Comparison of ENCODE assay signal across 11 cellular contexts in genomic region chr20:56422824-56423189, GRCh38. TPM values are rescaled to one million over a fixed set of nuclear protein-coding genes. Genes with fewer than 3 reads are reported as not detected.
A peak's percentile ranks its signal among the peaks of the same experiment; 100 is the strongest.
DNase-seq lines count a peak whose midpoint lies in the region; ATAC-seq, FAIRE-seq and TF ChIP-seq lines count a peak whose summit lies in the region.
"Had no signal": no experiment of that assay in that cellular context is flagged by ENCODE, and none has a peak within 500 bp of the region (broad histone marks: within the 10 kb centered on the region; RNA-seq: fewer than 3 reads in every experiment).

No MANE protein-coding gene starts in this region.

- CTCF ChIA-PET in T-cell (lab: Charles Lee): interaction anchor here (0.5 to 0.6 kb wide), 3 partner anchors 10 to 24 kb away, joined by 3 read pairs; partner anchors contain the start of gene CASS4 (in 1 of the 2)

- POLR2A ChIA-PET in T-cell (lab: Charles Lee): interaction anchor here (1.2 to 2.4 kb wide), 4 partner anchors 8 to 11 kb away, joined by 3 to 16 read pairs (median 5); partner anchors contain the start of gene CASS4 (in 2 of the 2)

- H3K36me3 Mint-ChIP-seq in activated naive CD4-positive, alpha-beta T cell treated with anti-CD3 and anti-CD28 coated beads, Interleukin-2, amount 50 U/mL, for 72 hours: no peaks in the 10 kb centered on the region
- peaks cover 13% of the 10 kb centered on the region for H3K36me3 Mint-ChIP-seq in T-cell

- H3K27me3 Mint-ChIP-seq in T-cell: no peaks in the 10 kb centered on the region

- no peak for FAIRE-seq in GM12892 (lab: Jason Lieb, UNC)

- H3K9me3 Mint-ChIP-seq in activated naive CD4-positive, alpha-beta T cell treated with anti-CD3 and anti-CD28 coated beads, Interleukin-2, amount 50 U/mL, for 72 hours: no peaks in the 10 kb centered on the region
- no peaks in the 10 kb centered on the region for H3K9me3 Mint-ChIP-seq in T-cell

- TF ChIP-seq POLR2A in spleen (IDR thresholded peaks at IDR 0.05) (no peak), GM12892 (IDR thresholded peaks at IDR 0.05; ENCODE audit: low read depth, low read length) (no peak)

- intact Hi-C loops in left ventricle myocardium superior (cut with micrococcal nuclease): no loop called here
- intact Hi-C loops in spleen (cut with DNase I; ENCODE audit: low total_unique reads): no loop called here

- TF ChIP-seq CTCF in spleen (IDR thresholded peaks at IDR 0.05 in 8 of 11, conservative IDR thresholded peaks at IDR 0.05 in 3 of 11): no peak

- WGBS in spleen, 5 donors: 53 to 75% (median 57%) methylated on average over 4 of the region's 4 CpGs

- no peaks in the 10 kb centered on the region for H3K9me3 ChIP-seq in spleen
- H3K9me3 ChIP-seq: mucosa of descending colon had no signal

- DNase-seq in activated naive CD4-positive, alpha-beta T cell treated with anti-CD3 and anti-CD28 coated beads, Interleukin-2, amount 50 U/mL, for 72 hours (ENCODE audit: low spot score in 2 of 2): no peak
- DNase-seq in activated naive CD4-positive, alpha-beta T cell treated with Interleukin-2 at 50 U/mL for 16 hours: no peak
- DNase-seq in T-cell: no peak
- DNase-seq in left ventricle myocardium superior: no peak
- no peak for DNase-seq in spleen
- no peak for DNase-seq in NCI-H1105 treated with DMSO at 0.1 percent for 48 hours (lab: John Stamatoyannopoulos, UW)
- DNase-seq in GM12892 (ENCODE audit: insufficient read length): no peak
- DNase-seq: mucosa of descending colon, NCI-H1048, NCI-H524 treated with DMSO at 0.1 percent for 48 hours had no signal

- H3K27me3 ChIP-seq in spleen (replicated peaks in 1 of 7): no peaks in the 10 kb centered on the region

- H3K4me1 ChIP-seq in spleen: peaks cover 6 to 97% (median 58%) of the 10 kb centered on the region in 6 donors

- peaks cover 55 to 71% (median 64%) of the 10 kb centered on the region in 3 donors for H3K4me1 Mint-ChIP-seq in T-cell

- H3K27ac Mint-ChIP-seq in activated naive CD4-positive, alpha-beta T cell treated with anti-CD3 and anti-CD28 coated beads, Interleukin-2, amount 50 U/mL, for 72 hours: peak overlapping the region; percentile 32 to 73
- peak overlapping the region; percentile 84 to 97 for H3K27ac Mint-ChIP-seq in T-cell

- peak overlapping the region in 1 of 3 donors; percentile 70 for H3K4me3 Mint-ChIP-seq in T-cell

- H3K36me3 ChIP-seq in spleen: no peaks in the 10 kb centered on the region

- peak overlapping the region in 7 of 8 donors; percentile 55 to 90 (median 62) for H3K27ac ChIP-seq in spleen

- ATAC-seq in activated naive CD4-positive, alpha-beta T cell treated with anti-CD3 and anti-CD28 coated beads, Interleukin-2, amount 50 U/mL, for 72 hours: no peak
- ATAC-seq in T-cell (replicated peaks in 1 of 4): no peak
- peak; percentile 41 for ATAC-seq in left ventricle myocardium superior
- ATAC-seq in HG03097 (IDR thresholded peaks at IDR 0.05; ENCODE audit: low FRiP score, unreplicated experiment): no peak

- no peak overlapping the region for H3K4me3 ChIP-seq in spleen
- H3K4me3 ChIP-seq: mucosa of descending colon had no signal

RNA-seq across cellular contexts. Expression of gene CASS4, which starts 10.7 kb away (rescaled TPM):
- 1 to 10 TPM; 5.1 to 6.5 TPM for total RNA-seq in activated naive CD4-positive, alpha-beta T cell treated with anti-CD3 and anti-CD28 coated beads, Interleukin-2, amount 50 U/mL, for 72 hours
- total RNA-seq in T-cell (10 to 100 TPM in 3 of 5 donors, 1 to 10 TPM in 2; 8.0 to 13.8 (median 11.2) TPM), left ventricle myocardium superior (0.55 TPM), spleen (10 to 100 TPM; 10.3 to 15.5 (median 12.5) TPM)
- polyA plus RNA-seq in spleen: 1 to 10 TPM; 1.2 to 1.9 (median 1.6) TPM
- 0.15 TPM for polyA plus RNA-seq in GM12892 (2012; ENCODE audit: missing spikeins)

RNA-seq across cellular contexts. Expression of gene CSTF1, which starts 30.4 kb away (rescaled TPM):
- 10 to 100 TPM; 68.5 to 88.7 TPM for total RNA-seq in activated naive CD4-positive, alpha-beta T cell treated with anti-CD3 and anti-CD28 coated beads, Interleukin-2, amount 50 U/mL, for 72 hours
- total RNA-seq in T-cell (10 to 100 TPM; 17.3 to 47.7 (median 41.9) TPM), left ventricle myocardium superior (19.5 TPM), spleen (10 to 100 TPM; 24.4 to 45.0 (median 32.9) TPM)
- polyA plus RNA-seq in spleen: 10 to 100 TPM in 2 of 3 donors, 1 to 10 TPM in 1; 9.8 to 13.8 (median 10.9) TPM
- 32.8 TPM for polyA plus RNA-seq in GM12892 (2012; ENCODE audit: missing spikeins)

RNA-seq across cellular contexts. Expression of gene AURKA, which starts 30.8 kb away (rescaled TPM):
- total RNA-seq in activated naive CD4-positive, alpha-beta T cell treated with anti-CD3 and anti-CD28 coated beads, Interleukin-2, amount 50 U/mL, for 72 hours: 100 to 1,000 TPM in 1 of 2 donors, 10 to 100 TPM in 1; 93.0 to 130 TPM
- total RNA-seq in T-cell (1 to 10 TPM; 1.3 to 2.3 (median 2.0) TPM), left ventricle myocardium superior (7.0 TPM), spleen (10 to 100 TPM in 1 of 7 donors, 1 to 10 TPM in 6; 3.0 to 10.0 (median 7.5) TPM)
- 1 to 10 TPM; 1.6 to 7.2 (median 5.1) TPM for polyA plus RNA-seq in spleen
- 22.2 TPM for polyA plus RNA-seq in GM12892 (2012; ENCODE audit: missing spikeins)

RNA-seq across cellular contexts. Expression of gene RTF2, which starts 45.6 kb away (rescaled TPM):
- 10 to 100 TPM; 75.8 to 85.5 TPM for total RNA-seq in activated naive CD4-positive, alpha-beta T cell treated with anti-CD3 and anti-CD28 coated beads, Interleukin-2, amount 50 U/mL, for 72 hours
- total RNA-seq in T-cell (10 to 100 TPM; 55.8 to 69.7 (median 64.8) TPM), left ventricle myocardium superior (82.4 TPM), spleen (10 to 100 TPM; 50.3 to 89.3 (median 72.7) TPM)
- 10 to 100 TPM; 66.2 to 83.9 (median 83.8) TPM for polyA plus RNA-seq in spleen
- 68.4 TPM for polyA plus RNA-seq in GM12892 (2012; ENCODE audit: missing spikeins)

Comparison
In these comparisons a context has a peak if more than half of its experiments do, and no peak if none do; other contexts are left out.
1. RNA of gene AURKA, which starts 30.8 kb away (total RNA-seq): 93.0 to 130 TPM in activated naive CD4-positive, alpha-beta T cell treated with anti-CD3 and anti-CD28 coated beads, Interleukin-2, amount 50 U/mL, for 72 hours; 3.0 to 10.0 TPM in spleen, 7.0 TPM in left ventricle myocardium superior (single experiment) and 1.3 to 2.3 TPM in T-cell; every median in the first group is over 4 times any median in the second.